Comparison of ENCODE assay signal across 8 cellular contexts in the genomic region with DNA sequence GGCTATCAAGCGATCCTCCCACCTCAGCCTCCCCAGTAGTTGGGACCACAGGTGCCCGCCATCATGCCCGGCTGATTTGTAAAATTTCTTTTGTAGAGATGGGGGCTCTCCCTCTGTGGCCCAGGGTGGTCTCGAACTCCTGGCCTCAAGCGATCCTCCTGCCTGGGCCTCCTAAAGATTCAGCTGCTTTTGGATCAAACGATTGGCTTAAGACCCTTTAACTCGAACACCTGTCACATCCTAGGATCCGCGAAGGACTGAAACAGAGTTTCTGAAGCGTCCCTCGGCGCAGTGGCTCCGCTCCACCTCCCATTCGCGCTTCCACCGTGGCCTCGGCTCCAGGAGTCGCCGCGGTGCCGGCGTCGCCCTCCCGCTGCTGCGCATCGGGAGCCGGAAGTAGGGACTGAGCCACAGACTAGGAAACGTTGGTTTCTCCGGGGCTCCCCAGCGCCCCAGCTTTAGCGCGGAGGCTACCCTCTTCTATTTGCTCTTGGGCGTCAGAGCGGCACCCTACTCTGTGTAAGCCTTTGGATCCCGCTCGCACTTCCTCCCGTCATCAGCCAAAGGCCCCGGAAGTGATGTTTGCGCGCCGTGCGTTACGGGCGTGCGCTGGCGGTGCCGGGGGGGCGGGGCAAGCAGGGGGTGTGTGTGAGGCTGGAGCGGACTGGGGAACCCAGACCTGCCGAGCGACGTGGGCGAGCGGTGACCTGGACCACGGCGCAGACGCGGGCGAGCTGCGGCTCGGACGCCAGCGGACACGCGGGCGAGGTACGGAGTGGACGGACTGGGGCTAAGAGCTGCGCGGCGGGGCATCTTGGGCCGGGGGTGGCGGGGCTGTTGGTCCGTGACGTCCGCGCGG. TPM values are rescaled to one million over a fixed set of nuclear protein-coding genes. Genes with fewer than 3 reads are reported as not detected.
DNase-seq lines count a peak whose midpoint lies in the region; TF ChIP-seq lines count a peak whose summit lies in the region.

No MANE protein-coding gene starts in this region.

- H3K27me3 Mint-ChIP-seq in HFFc6 (ENCODE audit: insufficient read depth) = peaks cover 1% of the 10 kb centered on the region

- peak overlapping the region; percentile 98 for H3K27ac Mint-ChIP-seq in HFFc6

- H3K36me3 Mint-ChIP-seq in HFFc6 (ENCODE audit: low read depth) = peaks cover 19% of the 10 kb centered on the region

- in situ Hi-C loops in SK-MEL-5 (cut with HindIII; ENCODE audit: low pct_unique_long_range_greater_than_20kb, low sequenced_read_pairs) = no loop called here

- H3K4me3 Mint-ChIP-seq in HFFc6 = peak overlapping the region; percentile 92

- TF ChIP-seq CTCF in HFFc6 (IDR thresholded peaks at IDR 0.05) = no peak

- H3K4me1 Mint-ChIP-seq in HFFc6 (ENCODE audit: low read depth) = peaks cover 34% of the 10 kb centered on the region

- H3K9me3 Mint-ChIP-seq in HFFc6 = no peaks in the 10 kb centered on the region

- DNase-seq in GM04504 (ENCODE audit: low read depth) (peak; percentile 86), HFFc6 (peak; percentile 87), NAMALWA (ENCODE audit: low spot score) (peak; percentile 99), SK-MEL-5 (ENCODE audit: low read depth, low spot score) (peak; percentile 97), glomerular endothelial cell (ENCODE audit: extremely low read depth, low read depth, low spot score) (peak; percentile 31), occipital lobe (lab: John Stamatoyannopoulos, UW) (peak; percentile 93)
- DNase-seq in activated naive CD4-positive, alpha-beta T cell treated with anti-CD3 and anti-CD28 coated beads, Interleukin-2, amount 50 U/mL, for 16 hours = peak; percentile 94

- peak overlapping the region; percentile 85 for H3K27ac ChIP-seq in temporal lobe (ENCODE audit: low read depth, low read length)

RNA-seq across cellular contexts. Expression of a gene that starts 53.0 kb away (rescaled TPM):
- 10 to 100 TPM in 3 of 6 experiments, 1 to 10 TPM in 3; 8.2 to 11.8 (median 10.1) TPM for total RNA-seq in HFFc6 (2021; fragmentation: NEBNext Ultra II Directional; extraction: Animal tissue kit (Norgen Biotek cat#: 25700))
- total RNA-seq in SK-MEL-5 (2014; rRNA removed; shearing (Covaris generic)) = 20.9 and 24.5 TPM in 2 replicates
- 26.3 and 31.3 TPM in 2 replicates for polyA plus RNA-seq in SK-MEL-5 (2015; cell fraction: cytosol; rRNA removed)
- 93.4 and 103 TPM in 2 replicates for polyA plus RNA-seq in SK-MEL-5 (2015; cell fraction: nucleus; rRNA removed)
- total RNA-seq in glomerular endothelial cell (7.9 and 12.5 TPM in 2 replicates), occipital lobe (31.8 TPM), temporal lobe (39.1 TPM)

RNA-seq across cellular contexts. Expression of a gene that starts 58.8 kb away (rescaled TPM):
- total RNA-seq in HFFc6 (2021; fragmentation: NEBNext Ultra II Directional; extraction: Animal tissue kit (Norgen Biotek cat#: 25700)) = 10 to 100 TPM; 38.6 to 45.3 (median 42.5) TPM
- 37.4 and 37.6 TPM in 2 replicates for total RNA-seq in SK-MEL-5 (2014; rRNA removed; shearing (Covaris generic))
- 24.6 and 24.9 TPM in 2 replicates for polyA plus RNA-seq in SK-MEL-5 (2015; cell fraction: cytosol; rRNA removed)
- polyA plus RNA-seq in SK-MEL-5 (2015; cell fraction: nucleus; rRNA removed) = 21.2 and 25.4 TPM in 2 replicates
- total RNA-seq in glomerular endothelial cell (12.3 and 15.2 TPM in 2 replicates), occipital lobe (48.0 TPM), temporal lobe (32.5 TPM)

Comparison
In these comparisons a context has a peak if more than half of its experiments do, and no peak if none do; other contexts are left out.
1. Peak in every context shown above with its lines: DNase-seq and H3K27ac ChIP-seq.
2. DNase-seq: peak in every context shown above with its lines; median percentile 99 in NAMALWA; 97 in SK-MEL-5; 94 in activated naive CD4-positive, alpha-beta T cell treated with anti-CD3 and anti-CD28 coated beads, Interleukin-2, amount 50 U/mL, for 16 hours; 93 in occipital lobe; 87 in HFFc6; 86 in GM04504; 31 in glomerular endothelial cell.